1 cellular context compared by ENCODE assay signal in the genomic region with DNA sequence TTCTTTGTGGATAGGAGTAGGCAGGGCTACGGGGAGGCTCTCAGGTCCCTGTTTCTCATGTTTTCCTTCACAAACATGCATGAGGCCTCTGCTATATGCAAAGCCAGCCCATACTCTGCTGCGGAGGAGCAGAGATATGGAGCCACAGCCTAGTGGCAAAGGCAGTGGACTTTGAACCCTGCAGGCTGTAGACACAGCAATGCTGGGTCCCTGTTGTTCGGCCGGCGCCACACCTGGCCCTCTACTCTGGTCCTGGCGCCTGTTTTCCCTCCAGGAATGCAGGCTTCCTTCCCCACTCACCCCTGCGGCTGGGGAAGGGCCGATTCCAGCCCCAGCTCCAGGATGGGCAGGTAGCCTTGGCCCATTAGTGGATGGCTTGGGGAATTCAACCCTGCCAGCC.
TF ChIP-seq lines count a peak whose summit lies in the region.

No MANE protein-coding gene starts in this region.

TF ChIP-seq in HepG2, 621 proteins besides CTCF, POLR2A, EP300 and RAD21:
- TF ChIP-seq EHMT2 (IDR thresholded peaks at IDR 0.05; ENCODE audit: borderline replicate concordance, low read depth, low read length) (peak; percentile 45; the same call in 1 of the 2 replicates), TEAD3 (CRISPR knock-in tag; optimal IDR thresholded peaks at IDR 0.05; ENCODE audit: borderline replicate concordance) (peak; percentile 12), ZNF879 (CRISPR knock-in tag; IDR thresholded peaks at IDR 0.05) (no peak), ZSCAN25 (CRISPR knock-in tag; IDR thresholded peaks at IDR 0.05) (peak; percentile 94), LRRFIP1 (CRISPR knock-in tag; conservative IDR thresholded peaks at IDR 0.05) (no peak), PLRG1 (conservative IDR thresholded peaks at IDR 0.05) (no peak), ZNF609 (CRISPR knock-in tag; IDR thresholded peaks at IDR 0.05; ENCODE audit: borderline replicate concordance) (no peak), ZNF670 (CRISPR knock-in tag; IDR thresholded peaks at IDR 0.05; ENCODE audit: borderline replicate concordance) (no peak), ZNF546 (CRISPR knock-in tag; conservative IDR thresholded peaks at IDR 0.05) (no peak), JUND (CRISPR knock-in tag; IDR thresholded peaks at IDR 0.05) (no peak), FOXP1 (IDR thresholded peaks at IDR 0.05) (no peak), FOXP1 (CRISPR knock-in tag; IDR thresholded peaks at IDR 0.05) (no peak), ATF1 (CRISPR knock-in tag; IDR thresholded peaks at IDR 0.05) (no peak), ZNF512B (CRISPR knock-in tag; IDR thresholded peaks at IDR 0.05; ENCODE audit: borderline replicate concordance) (no peak), ZNF772 (CRISPR knock-in tag; IDR thresholded peaks at IDR 0.05) (no peak), NCOR1 (IDR thresholded peaks at IDR 0.05; ENCODE audit: borderline replicate concordance, low read length) (peak; percentile 49; the same call in 1 of the 2 replicates), ZNF644 (CRISPR knock-in tag; IDR thresholded peaks at IDR 0.05; ENCODE audit: low read depth) (peak; percentile 98), GZF1 (CRISPR knock-in tag; IDR thresholded peaks at IDR 0.05) (no peak), FOXA1 (IDR thresholded peaks at IDR 0.05) (no peak), FOXA1 (CRISPR knock-in tag; IDR thresholded peaks at IDR 0.05) (0 out of 2 replicates have a peak, but pooled peaks have one; percentile 25), ADNP (CRISPR knock-in tag; IDR thresholded peaks at IDR 0.05) (no peak), ZFP90 (CRISPR knock-in tag; IDR thresholded peaks at IDR 0.05; ENCODE audit: borderline replicate concordance) (no peak), ZNF574 (CRISPR knock-in tag; IDR thresholded peaks at IDR 0.05) (0 out of 2 replicates have a peak, but pooled peaks have one; percentile 16), MIER2 (CRISPR knock-in tag; IDR thresholded peaks at IDR 0.05) (0 out of 2 replicates have a peak, but pooled peaks have one; percentile 20), ZC3H13 (CRISPR knock-in tag; IDR thresholded peaks at IDR 0.05) (no peak), HNF4G (IDR thresholded peaks at IDR 0.05; ENCODE audit: borderline replicate concordance, low read depth, low read length) (peak; percentile 72), HNF4G (CRISPR knock-in tag; IDR thresholded peaks at IDR 0.05; ENCODE audit: borderline replicate concordance, low read depth) (no peak; the same call in 1 of the 2 replicates), PAF1 (CRISPR knock-in tag; IDR thresholded peaks at IDR 0.05) (no peak), XRCC5 (optimal IDR thresholded peaks at IDR 0.05; ENCODE audit: low read length) (peak; percentile 29), ZNF292 (CRISPR knock-in tag; IDR thresholded peaks at IDR 0.05; ENCODE audit: borderline replicate concordance, low read depth) (0 out of 2 replicates have a peak, but pooled peaks have one; percentile 40), HDAC6 (IDR thresholded peaks at IDR 0.05; ENCODE audit: low read depth, low read length) (no peak), HNF4A (CRISPR knock-in tag; IDR thresholded peaks at IDR 0.05) (peak; percentile 91)
TF ChIP-seq in HepG2: peak in this region for 12.
